2 cellular contexts compared by ENCODE assay signal in the genomic region with DNA sequence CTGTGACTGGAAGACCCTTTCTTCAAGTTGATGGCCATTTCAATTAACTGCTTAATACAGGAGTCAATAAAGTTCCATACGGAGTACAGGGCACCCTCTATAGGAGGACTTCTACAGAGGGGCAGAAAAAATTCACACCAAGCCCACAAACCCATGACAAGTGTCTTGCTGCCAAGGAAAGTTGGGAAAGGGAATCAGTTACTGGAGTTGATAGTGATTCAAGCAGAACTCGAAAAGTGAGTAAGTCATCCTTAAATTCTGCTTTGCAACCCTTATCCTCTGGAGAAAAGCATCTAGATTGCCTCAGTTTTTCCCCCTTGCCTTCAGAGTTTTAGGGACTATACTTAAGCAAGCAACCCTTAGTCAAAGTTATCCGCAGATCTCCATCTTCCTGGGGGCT.
TF ChIP-seq lines count a peak whose summit lies in the region.

No MANE protein-coding gene starts in this region.

TF ChIP-seq in SK-N-SH treated with all-trans-retinoic acid at 6 μM for 48 hours, 23 proteins besides CTCF, POLR2A, EP300 and RAD21 (continued from another document):
- TF ChIP-seq, protein P1, sequence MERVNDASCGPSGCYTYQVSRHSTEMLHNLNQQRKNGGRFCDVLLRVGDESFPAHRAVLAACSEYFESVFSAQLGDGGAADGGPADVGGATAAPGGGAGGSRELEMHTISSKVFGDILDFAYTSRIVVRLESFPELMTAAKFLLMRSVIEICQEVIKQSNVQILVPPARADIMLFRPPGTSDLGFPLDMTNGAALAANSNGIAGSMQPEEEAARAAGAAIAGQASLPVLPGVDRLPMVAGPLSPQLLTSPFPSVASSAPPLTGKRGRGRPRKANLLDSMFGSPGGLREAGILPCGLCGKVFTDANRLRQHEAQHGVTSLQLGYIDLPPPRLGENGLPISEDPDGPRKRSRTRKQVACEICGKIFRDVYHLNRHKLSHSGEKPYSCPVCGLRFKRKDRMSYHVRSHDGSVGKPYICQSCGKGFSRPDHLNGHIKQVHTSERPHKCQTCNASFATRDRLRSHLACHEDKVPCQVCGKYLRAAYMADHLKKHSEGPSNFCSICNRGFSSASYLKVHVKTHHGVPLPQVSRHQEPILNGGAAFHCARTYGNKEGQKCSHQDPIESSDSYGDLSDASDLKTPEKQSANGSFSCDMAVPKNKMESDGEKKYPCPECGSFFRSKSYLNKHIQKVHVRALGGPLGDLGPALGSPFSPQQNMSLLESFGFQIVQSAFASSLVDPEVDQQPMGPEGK (CRISPR knock-in tag; IDR thresholded peaks at IDR 0.05; ENCODE audit: borderline replicate concordance), result no peak
- TF ChIP-seq, protein P2, sequence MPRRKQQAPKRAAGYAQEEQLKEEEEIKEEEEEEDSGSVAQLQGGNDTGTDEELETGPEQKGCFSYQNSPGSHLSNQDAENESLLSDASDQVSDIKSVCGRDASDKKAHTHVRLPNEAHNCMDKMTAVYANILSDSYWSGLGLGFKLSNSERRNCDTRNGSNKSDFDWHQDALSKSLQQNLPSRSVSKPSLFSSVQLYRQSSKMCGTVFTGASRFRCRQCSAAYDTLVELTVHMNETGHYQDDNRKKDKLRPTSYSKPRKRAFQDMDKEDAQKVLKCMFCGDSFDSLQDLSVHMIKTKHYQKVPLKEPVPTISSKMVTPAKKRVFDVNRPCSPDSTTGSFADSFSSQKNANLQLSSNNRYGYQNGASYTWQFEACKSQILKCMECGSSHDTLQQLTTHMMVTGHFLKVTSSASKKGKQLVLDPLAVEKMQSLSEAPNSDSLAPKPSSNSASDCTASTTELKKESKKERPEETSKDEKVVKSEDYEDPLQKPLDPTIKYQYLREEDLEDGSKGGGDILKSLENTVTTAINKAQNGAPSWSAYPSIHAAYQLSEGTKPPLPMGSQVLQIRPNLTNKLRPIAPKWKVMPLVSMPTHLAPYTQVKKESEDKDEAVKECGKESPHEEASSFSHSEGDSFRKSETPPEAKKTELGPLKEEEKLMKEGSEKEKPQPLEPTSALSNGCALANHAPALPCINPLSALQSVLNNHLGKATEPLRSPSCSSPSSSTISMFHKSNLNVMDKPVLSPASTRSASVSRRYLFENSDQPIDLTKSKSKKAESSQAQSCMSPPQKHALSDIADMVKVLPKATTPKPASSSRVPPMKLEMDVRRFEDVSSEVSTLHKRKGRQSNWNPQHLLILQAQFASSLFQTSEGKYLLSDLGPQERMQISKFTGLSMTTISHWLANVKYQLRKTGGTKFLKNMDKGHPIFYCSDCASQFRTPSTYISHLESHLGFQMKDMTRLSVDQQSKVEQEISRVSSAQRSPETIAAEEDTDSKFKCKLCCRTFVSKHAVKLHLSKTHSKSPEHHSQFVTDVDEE (CRISPR knock-in tag; IDR thresholded peaks at IDR 0.05), result no peak
- TF ChIP-seq PPARA (CRISPR knock-in tag; IDR thresholded peaks at IDR 0.05; ENCODE audit: borderline replicate concordance), result no peak
- no peak for TF ChIP-seq ZNF8 (CRISPR knock-in tag; IDR thresholded peaks at IDR 0.05)
- no peak for TF ChIP-seq ARNTL (CRISPR knock-in tag; IDR thresholded peaks at IDR 0.05; ENCODE audit: borderline replicate concordance, low read depth)
- TF ChIP-seq ZFP3 (CRISPR knock-in tag; IDR thresholded peaks at IDR 0.05), result no peak
- no peak for TF ChIP-seq ESRRG (CRISPR knock-in tag; IDR thresholded peaks at IDR 0.05)
- no peak for TF ChIP-seq TCF4 (CRISPR knock-in tag; IDR thresholded peaks at IDR 0.05; ENCODE audit: borderline replicate concordance)
- TF ChIP-seq BACH2 (CRISPR knock-in tag; IDR thresholded peaks at IDR 0.05; ENCODE audit: borderline replicate concordance), result no peak
- TF ChIP-seq, protein P3, sequence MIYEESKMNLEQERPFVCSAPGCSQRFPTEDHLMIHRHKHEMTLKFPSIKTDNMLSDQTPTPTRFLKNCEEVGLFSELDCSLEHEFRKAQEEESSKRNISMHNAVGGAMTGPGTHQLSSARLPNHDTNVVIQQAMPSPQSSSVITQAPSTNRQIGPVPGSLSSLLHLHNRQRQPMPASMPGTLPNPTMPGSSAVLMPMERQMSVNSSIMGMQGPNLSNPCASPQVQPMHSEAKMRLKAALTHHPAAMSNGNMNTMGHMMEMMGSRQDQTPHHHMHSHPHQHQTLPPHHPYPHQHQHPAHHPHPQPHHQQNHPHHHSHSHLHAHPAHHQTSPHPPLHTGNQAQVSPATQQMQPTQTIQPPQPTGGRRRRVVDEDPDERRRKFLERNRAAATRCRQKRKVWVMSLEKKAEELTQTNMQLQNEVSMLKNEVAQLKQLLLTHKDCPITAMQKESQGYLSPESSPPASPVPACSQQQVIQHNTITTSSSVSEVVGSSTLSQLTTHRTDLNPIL (CRISPR knock-in tag; IDR thresholded peaks at IDR 0.05; ENCODE audit: low read depth), result no peak
- TF ChIP-seq, protein P4, sequence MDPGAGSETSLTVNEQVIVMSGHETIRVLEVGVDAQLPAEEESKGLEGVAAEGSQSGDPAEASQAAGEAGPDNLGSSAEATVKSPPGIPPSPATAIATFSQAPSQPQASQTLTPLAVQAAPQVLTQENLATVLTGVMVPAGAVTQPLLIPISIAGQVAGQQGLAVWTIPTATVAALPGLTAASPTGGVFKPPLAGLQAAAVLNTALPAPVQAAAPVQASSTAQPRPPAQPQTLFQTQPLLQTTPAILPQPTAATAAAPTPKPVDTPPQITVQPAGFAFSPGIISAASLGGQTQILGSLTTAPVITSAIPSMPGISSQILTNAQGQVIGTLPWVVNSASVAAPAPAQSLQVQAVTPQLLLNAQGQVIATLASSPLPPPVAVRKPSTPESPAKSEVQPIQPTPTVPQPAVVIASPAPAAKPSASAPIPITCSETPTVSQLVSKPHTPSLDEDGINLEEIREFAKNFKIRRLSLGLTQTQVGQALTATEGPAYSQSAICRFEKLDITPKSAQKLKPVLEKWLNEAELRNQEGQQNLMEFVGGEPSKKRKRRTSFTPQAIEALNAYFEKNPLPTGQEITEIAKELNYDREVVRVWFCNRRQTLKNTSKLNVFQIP (CRISPR knock-in tag; IDR thresholded peaks at IDR 0.05; ENCODE audit: borderline replicate concordance, low read depth), result no peak
- TF ChIP-seq OSR1 (CRISPR knock-in tag; IDR thresholded peaks at IDR 0.05), result no peak
- TF ChIP-seq ZNF565 (CRISPR knock-in tag; conservative IDR thresholded peaks at IDR 0.05; ENCODE audit: low read depth), result no peak
- no peak for TF ChIP-seq ISL1 (CRISPR knock-in tag; IDR thresholded peaks at IDR 0.05)
- TF ChIP-seq ZNF70 (CRISPR knock-in tag; IDR thresholded peaks at IDR 0.05), result no peak

TF ChIP-seq in SK-N-SH, 30 proteins besides CTCF, POLR2A, EP300 and RAD21 (continued from another document):
- TF ChIP-seq, protein P5, sequence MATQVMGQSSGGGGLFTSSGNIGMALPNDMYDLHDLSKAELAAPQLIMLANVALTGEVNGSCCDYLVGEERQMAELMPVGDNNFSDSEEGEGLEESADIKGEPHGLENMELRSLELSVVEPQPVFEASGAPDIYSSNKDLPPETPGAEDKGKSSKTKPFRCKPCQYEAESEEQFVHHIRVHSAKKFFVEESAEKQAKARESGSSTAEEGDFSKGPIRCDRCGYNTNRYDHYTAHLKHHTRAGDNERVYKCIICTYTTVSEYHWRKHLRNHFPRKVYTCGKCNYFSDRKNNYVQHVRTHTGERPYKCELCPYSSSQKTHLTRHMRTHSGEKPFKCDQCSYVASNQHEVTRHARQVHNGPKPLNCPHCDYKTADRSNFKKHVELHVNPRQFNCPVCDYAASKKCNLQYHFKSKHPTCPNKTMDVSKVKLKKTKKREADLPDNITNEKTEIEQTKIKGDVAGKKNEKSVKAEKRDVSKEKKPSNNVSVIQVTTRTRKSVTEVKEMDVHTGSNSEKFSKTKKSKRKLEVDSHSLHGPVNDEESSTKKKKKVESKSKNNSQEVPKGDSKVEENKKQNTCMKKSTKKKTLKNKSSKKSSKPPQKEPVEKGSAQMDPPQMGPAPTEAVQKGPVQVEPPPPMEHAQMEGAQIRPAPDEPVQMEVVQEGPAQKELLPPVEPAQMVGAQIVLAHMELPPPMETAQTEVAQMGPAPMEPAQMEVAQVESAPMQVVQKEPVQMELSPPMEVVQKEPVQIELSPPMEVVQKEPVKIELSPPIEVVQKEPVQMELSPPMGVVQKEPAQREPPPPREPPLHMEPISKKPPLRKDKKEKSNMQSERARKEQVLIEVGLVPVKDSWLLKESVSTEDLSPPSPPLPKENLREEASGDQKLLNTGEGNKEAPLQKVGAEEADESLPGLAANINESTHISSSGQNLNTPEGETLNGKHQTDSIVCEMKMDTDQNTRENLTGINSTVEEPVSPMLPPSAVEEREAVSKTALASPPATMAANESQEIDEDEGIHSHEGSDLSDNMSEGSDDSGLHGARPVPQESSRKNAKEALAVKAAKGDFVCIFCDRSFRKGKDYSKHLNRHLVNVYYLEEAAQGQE (IDR thresholded peaks at IDR 0.05; ENCODE audit: low read depth, low read length), result no peak
